Comparison of ENCODE assay signal across 15 cellular contexts in the genomic region with DNA sequence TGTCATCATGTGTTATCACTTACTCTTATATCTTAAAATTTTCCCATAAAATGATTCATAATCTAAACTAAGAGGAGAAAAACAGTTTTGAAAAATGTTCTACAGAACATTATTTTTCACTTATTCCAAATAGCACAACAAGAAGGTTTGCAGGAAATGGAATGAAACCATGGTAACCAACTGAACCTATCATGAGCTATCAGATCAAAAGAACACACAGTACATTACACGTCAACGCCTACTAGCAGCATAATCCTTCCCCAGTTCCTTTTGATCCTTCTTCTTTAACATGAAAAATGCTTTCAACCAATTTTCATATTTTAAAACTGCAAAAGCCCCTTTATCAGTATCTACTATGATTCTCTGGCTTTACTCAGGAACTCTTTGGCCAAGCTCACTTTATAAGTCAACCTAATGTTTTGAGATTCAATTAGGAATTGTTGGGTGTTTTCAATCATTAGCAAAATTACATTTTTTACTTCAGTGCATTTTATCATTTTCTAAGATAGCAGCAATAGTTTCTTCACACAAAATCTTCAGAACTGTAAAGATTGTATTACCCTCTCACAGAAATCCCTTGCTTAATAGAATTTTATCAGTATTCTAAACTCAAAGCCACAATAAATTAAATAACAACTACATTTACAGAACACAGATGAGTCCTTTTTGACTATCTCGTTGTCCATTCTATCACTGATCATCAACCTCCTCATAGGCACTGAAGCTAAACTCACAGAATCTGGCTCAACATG.
DNase-seq lines count a peak whose midpoint lies in the region; ATAC-seq, FAIRE-seq and TF ChIP-seq lines count a peak whose summit lies in the region.
"Had no signal": no experiment of that assay in that cellular context is flagged by ENCODE, and none has a peak within 500 bp of the region (broad histone marks: within the 10 kb centered on the region; RNA-seq: fewer than 3 reads in every experiment).

No MANE protein-coding gene starts in this region.

- H3K27ac Mint-ChIP-seq in progenitor cell of endocrine pancreas = no peak overlapping the region
- H3K27ac Mint-ChIP-seq: dendritic cell treated with granulocyte-macrophage colony-stimulating factor and Interleukin-4, amounts not matched to agents 40 ng/mL and 50 ng/mL, for 4 days had no signal

- 63 to 70% (median 68%) methylated on average over 3 of the region's 3 CpGs for WGBS in heart left ventricle, 4 donors

- H3K4me1 ChIP-seq in cardiac muscle cell (ENCODE audit: low read depth) = peaks cover 29% of the 10 kb centered on the region
- peaks cover 0 to 10% (median 0%) of the 10 kb centered on the region in 12 donors for H3K4me1 ChIP-seq in heart left ventricle

- H3K27ac ChIP-seq in cardiac muscle cell = peak overlapping the region; percentile 0
- H3K27ac ChIP-seq in heart left ventricle = no peak overlapping the region
- H3K27ac ChIP-seq in angular gyrus (ENCODE audit: low read depth, low read length) = peak overlapping the region; percentile 67
- H3K27ac ChIP-seq: left ventricle myocardium inferior had no signal

- FAIRE-seq in islet of Langerhans (lab: Jason Lieb, UNC) (peak; percentile 96), GM19239 (lab: Jason Lieb, UNC) (no peak)

- TF ChIP-seq CTCF in cardiac muscle cell (IDR thresholded peaks at IDR 0.05; ENCODE audit: low read depth, low read length) = no peak
- TF ChIP-seq CTCF in heart left ventricle (IDR thresholded peaks at IDR 0.05) = no peak
- no peak for TF ChIP-seq CTCF in progenitor cell of endocrine pancreas (IDR thresholded peaks at IDR 0.05; ENCODE audit: unreplicated experiment)

- peaks cover 11% of the 10 kb centered on the region for H3K36me3 Mint-ChIP-seq in progenitor cell of endocrine pancreas (ENCODE audit: insufficient read depth)

- intact Hi-C loops in heart left ventricle (cut with DNase I) = loop anchor here in 1 of 10 donors (10.0 kb wide), 1 partner anchor 128 kb away; no protein-coding TSS in a partner anchor

- DNase-seq in cardiac muscle cell (ENCODE audit: low read depth in 1 of 2, low spot score in 1 of 2) = peak in 1 of 2 donors; percentile 64
- no peak for DNase-seq in heart left ventricle
- no peak for DNase-seq in NCI-H2107 treated with DMSO at 0.1 percent for 48 hours (lab: John Stamatoyannopoulos, UW; ENCODE audit: unreplicated experiment)
- DNase-seq in NCI-H446 treated with DMSO at 0.1 percent for 48 hours (lab: John Stamatoyannopoulos, UW) = no peak
- no peak for DNase-seq in progenitor cell of endocrine pancreas (ENCODE audit: low spot score, unreplicated experiment)
- no peak for DNase-seq in GM19239 (ENCODE audit: insufficient read length, low spot score)
- DNase-seq: activated CD4-positive, alpha-beta T cell treated with anti-CD3 and anti-CD28 coated beads for 48 hours; activated naive CD4-positive, alpha-beta T cell; KG1; left ventricle myocardium inferior; NCI-H187 treated with DMSO at 0.1 percent for 48 hours; SW 1271 had no signal

- TF ChIP-seq POLR2A in heart left ventricle (IDR thresholded peaks at IDR 0.05) = no peak

- H3K4me3 ChIP-seq in cardiac muscle cell (no peak overlapping the region), heart left ventricle (no peak overlapping the region)
- H3K4me3 ChIP-seq: left ventricle myocardium inferior had no signal

- peaks cover 5% of the 10 kb centered on the region for H3K4me1 Mint-ChIP-seq in progenitor cell of endocrine pancreas (ENCODE audit: low read depth)

- H3K36me3 ChIP-seq in cardiac muscle cell (no peaks in the 10 kb centered on the region), heart left ventricle (no peaks in the 10 kb centered on the region)
- H3K36me3 ChIP-seq: left ventricle myocardium inferior had no signal

- no peak for ATAC-seq in heart left ventricle

- no peak overlapping the region for H3K4me3 Mint-ChIP-seq in progenitor cell of endocrine pancreas (ENCODE audit: low read depth)
- H3K4me3 Mint-ChIP-seq: dendritic cell treated with granulocyte-macrophage colony-stimulating factor and Interleukin-4, amounts not matched to agents 40 ng/mL and 50 ng/mL, for 4 days had no signal

- no peaks in the 10 kb centered on the region for H3K27me3 ChIP-seq in cardiac muscle cell
- no peaks in the 10 kb centered on the region for H3K27me3 ChIP-seq in heart left ventricle

- no peaks in the 10 kb centered on the region for H3K27me3 Mint-ChIP-seq in progenitor cell of endocrine pancreas
- H3K27me3 Mint-ChIP-seq: dendritic cell treated with granulocyte-macrophage colony-stimulating factor and Interleukin-4, amounts not matched to agents 40 ng/mL and 50 ng/mL, for 4 days had no signal

- H3K9me3 Mint-ChIP-seq in progenitor cell of endocrine pancreas (ENCODE audit: low read depth) = no peaks in the 10 kb centered on the region
- H3K9me3 Mint-ChIP-seq: dendritic cell treated with granulocyte-macrophage colony-stimulating factor and Interleukin-4, amounts not matched to agents 40 ng/mL and 50 ng/mL, for 4 days had no signal

- no peaks in the 10 kb centered on the region for H3K9me3 ChIP-seq in cardiac muscle cell (ENCODE audit: low read depth)
- H3K9me3 ChIP-seq in heart left ventricle = no peaks in the 10 kb centered on the region
- H3K9me3 ChIP-seq: left ventricle myocardium inferior had no signal

Comparison
In these comparisons a context has a peak if more than half of its experiments do, and no peak if none do; other contexts are left out.
1. H3K27ac ChIP-seq: peak in cardiac muscle cell (single experiment) and angular gyrus (single experiment); none in heart left ventricle (0 of 12).